ENCODE assay signal across 24 cellular contexts in genomic region chr1:31529999-31530705, GRCh38. TPM values are rescaled to one million over a fixed set of nuclear protein-coding genes. Genes with fewer than 3 reads are reported as not detected.
DNase-seq lines count a peak whose midpoint lies in the region; FAIRE-seq and TF ChIP-seq lines count a peak whose summit lies in the region.
"Had no signal": no experiment of that assay in that cellular context is flagged by ENCODE, and none has a peak within 500 bp of the region (broad histone marks: within the 10 kb centered on the region; RNA-seq: fewer than 3 reads in every experiment).

No MANE protein-coding gene starts in this region.

- no peak overlapping the region for H2AFZ ChIP-seq in keratinocyte (ENCODE audit: control insufficient read depth, low read length)
- H2AFZ ChIP-seq: GM23338 had no signal

- no peaks in the 10 kb centered on the region for H3K9me3 ChIP-seq in keratinocyte (ENCODE audit: control insufficient read depth, low read depth, low read length)

- no peak overlapping the region for H3K9ac ChIP-seq in keratinocyte (ENCODE audit: control insufficient read depth, extremely low read depth, insufficient read depth, low read length)
- H3K9ac ChIP-seq: BLaER1 treated with 17β-estradiol and CSF1 and Interleukin-3, amounts not matched to agents 10 nM and 100 nM had no signal

- no peak overlapping the region for H3K4me3 ChIP-seq in keratinocyte (ENCODE audit: control insufficient read depth in 2 of 3, extremely low read depth in 1 of 3, insufficient read depth in 2 of 3, low read depth in 1 of 3, low read length in 3 of 3)
- H3K4me3 ChIP-seq: BLaER1 treated with 17β-estradiol and CSF1 and Interleukin-3, amounts not matched to agents 10 nM and 100 nM; GM23338 had no signal

- no peaks in the 10 kb centered on the region for H3K27me3 ChIP-seq in keratinocyte (ENCODE audit: control insufficient read depth, extremely low read depth, insufficient read depth, low read length)

- H3K36me3 ChIP-seq in keratinocyte (ENCODE audit: control insufficient read depth in 2 of 2, extremely low read depth in 1 of 2, insufficient read depth in 2 of 2, low read length in 2 of 2), result no peaks in the 10 kb centered on the region
- H3K36me3 ChIP-seq: BLaER1 treated with 17β-estradiol and CSF1 and Interleukin-3, amounts not matched to agents 10 nM and 100 nM had no signal

- TF ChIP-seq CTCF in keratinocyte (optimal IDR thresholded peaks at IDR 0.05 in 1 of 3, IDR thresholded peaks at IDR 0.05 in 1 of 3, conservative IDR thresholded peaks at IDR 0.05 in 1 of 3; ENCODE audit: extremely low read depth in 1 of 3, insufficient read depth in 2 of 3, low read length in 3 of 3), result no peak

- H3K4me2 ChIP-seq in keratinocyte (ENCODE audit: control insufficient read depth, extremely low read depth, insufficient read depth, low read depth, low read length), result no peak overlapping the region
- H3K4me2 ChIP-seq: BLaER1 treated with 17β-estradiol and CSF1 and Interleukin-3, amounts not matched to agents 10 nM and 100 nM; GM23338 had no signal

- dilution Hi-C loops in keratinocyte (cut with MboI; ENCODE audit: extremely low pct_ligation_motif_present, low sequenced_read_pairs), result no loop called here

- FAIRE-seq in H54 (lab: Jason Lieb, UNC), result peak; percentile 84
- FAIRE-seq in keratinocyte (lab: Jason Lieb, UNC), result peak; percentile 23
- FAIRE-seq: urothelium cell line had no signal

- no peaks in the 10 kb centered on the region for H3K9me3 Mint-ChIP-seq in activated naive CD4-positive, alpha-beta T cell treated with anti-CD3 and anti-CD28 coated beads for 36 hours
- H3K9me3 Mint-ChIP-seq: activated CD4-positive, alpha-beta T cell treated with anti-CD3 and anti-CD28 coated beads, Interleukin-2, amount 10 ng/mL, durations not matched to agents 7 days and 5 days; activated naive CD4-positive, alpha-beta T cell treated with anti-CD3 and anti-CD28 coated beads, Interleukin-2, amount 10 ng/mL, durations not matched to agents 7 days and 5 days; dendritic cell treated with granulocyte-macrophage colony-stimulating factor and Interleukin-4, amounts not matched to agents 40 ng/mL and 50 ng/mL, for 4 days; GM23338; memory B cell; stimulated activated naive B cell treated with anti-CD40 and anti-IgM and Interleukin-4, amounts not matched to agents 10 μg/mL and 1 μg/mL and 100 μg/mL, for 72 hours had no signal

- CTCF ChIA-PET in activated naive CD4-positive, alpha-beta T cell treated with anti-CD3 and anti-CD28 coated beads for 36 hours (lab: Charles Lee), result interaction anchor here (2.2 kb wide), 1 partner anchor 19 kb away, joined by 6 read pairs; no protein-coding TSS in a partner anchor

- H4K20me1 ChIP-seq in keratinocyte (ENCODE audit: control insufficient read depth, extremely low read depth, insufficient read depth, low read length), result no peaks in the 10 kb centered on the region
- H4K20me1 ChIP-seq: BLaER1 treated with 17β-estradiol and CSF1 and Interleukin-3, amounts not matched to agents 10 nM and 100 nM had no signal

- intact Hi-C loops in activated naive CD4-positive, alpha-beta T cell treated with anti-CD3 and anti-CD28 coated beads for 36 hours (cut with micrococcal nuclease), result no loop called here

- peaks cover 19% of the 10 kb centered on the region for H3K4me1 ChIP-seq in keratinocyte (ENCODE audit: control insufficient read depth, extremely low read depth, insufficient read depth, low read length)

- H3K4me1 Mint-ChIP-seq in activated naive CD4-positive, alpha-beta T cell treated with anti-CD3 and anti-CD28 coated beads for 36 hours (ENCODE audit: low read depth), result no peaks in the 10 kb centered on the region
- H3K4me1 Mint-ChIP-seq: activated CD4-positive, alpha-beta T cell treated with anti-CD3 and anti-CD28 coated beads, Interleukin-2, amount 10 ng/mL, durations not matched to agents 7 days and 5 days; memory B cell had no signal

- H3K79me2 ChIP-seq in keratinocyte (ENCODE audit: control insufficient read depth, insufficient read depth, low read length), result no peaks in the 10 kb centered on the region

- peak; percentile 36 for DNase-seq in COR-L47 (lab: John Stamatoyannopoulos, UW)
- DNase-seq in H54 (ENCODE audit: insufficient read length, low spot score), result no peak
- DNase-seq in NCI-H69 (lab: John Stamatoyannopoulos, UW), result peak; percentile 86
- no peak for DNase-seq in keratinocyte (ENCODE audit: low read depth, low spot score)
- DNase-seq in NK-92 treated with Interleukin-12 subunit alpha and Interleukin-12 subunit beta, amount 100 ng/mL, for 24 hours (lab: John Stamatoyannopoulos, UW), result no peak
- no peak for DNase-seq in activated naive CD4-positive, alpha-beta T cell treated with anti-CD3 and anti-CD28 coated beads for 36 hours
- no peak for DNase-seq in caudate nucleus (lab: John Stamatoyannopoulos, UW)
- no peak for DNase-seq in NCI-H526 treated with DMSO at 0.1 percent for 48 hours (lab: John Stamatoyannopoulos, UW)
- DNase-seq: ACHN; activated CD4-positive, alpha-beta T cell treated with anti-CD3 and anti-CD28 coated beads, Interleukin-2, amount 10 ng/mL, durations not matched to agents 7 days and 5 days; activated naive CD4-positive, alpha-beta T cell treated with anti-CD3 and anti-CD28 coated beads, Interleukin-2, amount 10 ng/mL, durations not matched to agents 7 days and 5 days; activated T-cell treated with anti-CD3 and anti-CD28 coated beads, Interleukin-2, amount 50 U/mL, for 48 hours; left cardiac atrium; MM.1S; NCI-H1694; NCI-H82; stimulated activated CD4-positive, alpha-beta T cell treated with anti-CD3 and anti-CD28 coated beads, Interleukin-2, amount 100 ng/mL, for 48 hours; stimulated activated naive B cell treated with anti-CD40 and anti-IgM and Interleukin-4, amounts not matched to agents 10 μg/mL and 1 μg/mL and 100 μg/mL, for 72 hours; T1000 had no signal

- no peak for TF ChIP-seq POLR2A in H54 (IDR thresholded peaks at IDR 0.05; ENCODE audit: low read depth, low read length)

- no peak overlapping the region for H3K27ac Mint-ChIP-seq in activated naive CD4-positive, alpha-beta T cell treated with anti-CD3 and anti-CD28 coated beads for 36 hours
- H3K27ac Mint-ChIP-seq: activated CD4-positive, alpha-beta T cell treated with anti-CD3 and anti-CD28 coated beads, Interleukin-2, amount 10 ng/mL, durations not matched to agents 7 days and 5 days; activated naive CD4-positive, alpha-beta T cell treated with anti-CD3 and anti-CD28 coated beads, Interleukin-2, amount 10 ng/mL, durations not matched to agents 7 days and 5 days; dendritic cell treated with granulocyte-macrophage colony-stimulating factor and Interleukin-4, amounts not matched to agents 40 ng/mL and 50 ng/mL, for 4 days; GM23338; memory B cell; stimulated activated naive B cell treated with anti-CD40 and anti-IgM and Interleukin-4, amounts not matched to agents 10 μg/mL and 1 μg/mL and 100 μg/mL, for 72 hours had no signal

- H3K4me3 Mint-ChIP-seq in activated naive CD4-positive, alpha-beta T cell treated with anti-CD3 and anti-CD28 coated beads for 36 hours, result no peak overlapping the region
- H3K4me3 Mint-ChIP-seq: activated CD4-positive, alpha-beta T cell treated with anti-CD3 and anti-CD28 coated beads, Interleukin-2, amount 10 ng/mL, durations not matched to agents 7 days and 5 days; activated naive CD4-positive, alpha-beta T cell treated with anti-CD3 and anti-CD28 coated beads, Interleukin-2, amount 10 ng/mL, durations not matched to agents 7 days and 5 days; dendritic cell treated with granulocyte-macrophage colony-stimulating factor and Interleukin-4, amounts not matched to agents 40 ng/mL and 50 ng/mL, for 4 days; GM23338; memory B cell; stimulated activated naive B cell treated with anti-CD40 and anti-IgM and Interleukin-4, amounts not matched to agents 10 μg/mL and 1 μg/mL and 100 μg/mL, for 72 hours had no signal

- H3K36me3 Mint-ChIP-seq in activated naive CD4-positive, alpha-beta T cell treated with anti-CD3 and anti-CD28 coated beads for 36 hours (ENCODE audit: low read depth), result no peaks in the 10 kb centered on the region
- H3K36me3 Mint-ChIP-seq: activated naive CD4-positive, alpha-beta T cell treated with anti-CD3 and anti-CD28 coated beads, Interleukin-2, amount 10 ng/mL, durations not matched to agents 7 days and 5 days; memory B cell; stimulated activated naive B cell treated with anti-CD40 and anti-IgM and Interleukin-4, amounts not matched to agents 10 μg/mL and 1 μg/mL and 100 μg/mL, for 72 hours had no signal

- no peaks in the 10 kb centered on the region for H3K9me1 ChIP-seq in keratinocyte (ENCODE audit: control insufficient read depth, extremely low read depth, insufficient read depth, low read length)

- peaks cover 9% of the 10 kb centered on the region for H3K27me3 Mint-ChIP-seq in activated naive CD4-positive, alpha-beta T cell treated with anti-CD3 and anti-CD28 coated beads for 36 hours (ENCODE audit: low read depth)
- H3K27me3 Mint-ChIP-seq: dendritic cell treated with granulocyte-macrophage colony-stimulating factor and Interleukin-4, amounts not matched to agents 40 ng/mL and 50 ng/mL, for 4 days had no signal

- H3K27ac ChIP-seq in keratinocyte (ENCODE audit: control insufficient read depth, insufficient read depth, low read length) (peak overlapping the region; percentile 42), caudate nucleus (ENCODE audit: low read depth, low read length) (no peak overlapping the region)
- H3K27ac ChIP-seq: BLaER1 treated with 17β-estradiol and CSF1 and Interleukin-3, amounts not matched to agents 10 nM and 100 nM had no signal

RNA-seq across cellular contexts. Expression of gene TINAGL1, which starts 46.2 kb away (rescaled TPM):
- polyA plus RNA-seq in keratinocyte, result 189 to 315 TPM (median 275 TPM) in 3 replicates
- 26.1 TPM for polyA plus RNA-seq in keratinocyte (2011; ENCODE audit: low read depth)
- polyA plus RNA-seq in keratinocyte (2011; cell fraction: cytosol; rRNA removed), result 110 and 149 TPM in 2 replicates
- polyA plus RNA-seq in keratinocyte (2011; cell fraction: nucleus; rRNA removed), result 323 and 403 TPM in 2 replicates
- 93.3 and 275 TPM in 2 replicates for polyA plus RNA-seq in keratinocyte (2012; ENCODE audit: low replicate concordance)
- polyA minus RNA-seq in keratinocyte, result 198 to 587 TPM (median 223 TPM) in 3 replicates
- 259 TPM for polyA minus RNA-seq in keratinocyte (2011; cell fraction: cytosol; rRNA and poly(A)+ RNA removed)
- polyA minus RNA-seq in keratinocyte (2011; cell fraction: nucleus; rRNA and poly(A)+ RNA removed), result 310 and 334 TPM in 2 replicates
- total RNA-seq in activated naive CD4-positive, alpha-beta T cell treated with anti-CD3 and anti-CD28 coated beads for 36 hours, result not detected
- total RNA-seq: activated CD4-positive, alpha-beta T cell treated with anti-CD3 and anti-CD28 coated beads, Interleukin-2, amount 10 ng/mL, durations not matched to agents 7 days and 5 days had no signal

Comparison
In these comparisons a context has a peak if more than half of its experiments do, and no peak if none do; other contexts are left out.
1. DNase-seq: peak in COR-L47 (single experiment) and NCI-H69 (single experiment); none in H54 (single experiment), keratinocyte (single experiment), NK-92 treated with Interleukin-12 subunit alpha and Interleukin-12 subunit beta, amount 100 ng/mL, for 24 hours (single experiment), activated naive CD4-positive, alpha-beta T cell treated with anti-CD3 and anti-CD28 coated beads for 36 hours (single experiment), caudate nucleus (0 of 61) and NCI-H526 treated with DMSO at 0.1 percent for 48 hours (single experiment).